7 cellular contexts compared by ENCODE assay signal in the genomic region with DNA sequence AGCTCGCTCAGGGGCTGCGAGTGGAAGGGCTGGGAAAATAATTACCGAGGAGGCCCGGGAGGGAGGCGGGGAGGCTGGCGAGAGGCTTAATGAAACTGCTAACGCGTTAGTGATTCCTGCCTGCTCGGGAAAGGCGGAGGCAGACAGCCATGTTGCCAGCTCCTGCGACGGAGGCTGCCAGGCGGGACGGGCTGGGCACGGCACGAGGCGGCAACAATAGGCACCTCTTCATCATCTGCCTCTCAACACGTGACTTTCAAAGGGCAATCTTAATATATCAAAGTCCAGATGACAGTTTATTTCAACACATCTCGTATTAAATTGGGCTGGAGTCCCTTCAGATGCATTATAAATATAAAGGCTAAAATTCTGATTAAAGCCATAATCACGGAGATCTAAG.
"Had no signal": no experiment of that assay in that cellular context is flagged by ENCODE, and none has a peak within 500 bp of the region (broad histone marks: within the 10 kb centered on the region; RNA-seq: fewer than 3 reads in every experiment).

No MANE protein-coding gene starts in this region.

- H3K27me3 ChIP-seq: breast epithelium had no signal

- H3K36me3 ChIP-seq: breast epithelium had no signal

- H3K27ac ChIP-seq: breast epithelium had no signal

- H3K4me3 ChIP-seq: breast epithelium had no signal

- DNase-seq: amniotic stem cell; effector CD4-positive, alpha-beta T cell; foreskin melanocyte; left ventricle myocardium superior; right cardiac atrium; SW 1271 had no signal
